ENCODE assay signal across 14 cellular contexts in genomic region chr2:1162246-1162645, GRCh38.
DNase-seq lines count a peak whose midpoint lies in the region; ATAC-seq and TF ChIP-seq lines count a peak whose summit lies in the region.
"Had no signal": no experiment of that assay in that cellular context is flagged by ENCODE, and none has a peak within 500 bp of the region (broad histone marks: within the 10 kb centered on the region; RNA-seq: fewer than 3 reads in every experiment).

No MANE protein-coding gene starts in this region.

- POLR2A ChIA-PET in activated CD4-positive, alpha-beta memory T cell treated with anti-CD3 and anti-CD28 coated beads, Interleukin-2, amount 10 ng/mL, durations not matched to agents 7 days and 5 days (lab: Charles Lee): no interaction called here

- H3K9me3 ChIP-seq in left ventricle myocardium inferior (replicated peaks) (peaks cover 10% of the 10 kb centered on the region), mesodermal cell (ENCODE audit: control insufficient read depth, low read length) (peaks cover 11% of the 10 kb centered on the region), upper lobe of right lung (no peaks in the 10 kb centered on the region)
- H3K9me3 ChIP-seq: ascending aorta had no signal

- H3K27me3 Mint-ChIP-seq in activated CD4-positive, alpha-beta memory T cell treated with anti-CD3 and anti-CD28 coated beads, Interleukin-2, amount 10 ng/mL, durations not matched to agents 7 days and 5 days: no peaks in the 10 kb centered on the region

- CTCF ChIA-PET in activated CD4-positive, alpha-beta memory T cell treated with anti-CD3 and anti-CD28 coated beads, Interleukin-2, amount 10 ng/mL, durations not matched to agents 7 days and 5 days (lab: Charles Lee): no interaction called here

- H3K27ac ChIP-seq in left ventricle myocardium inferior (replicated peaks) (peak overlapping the region; percentile 77), mesodermal cell (ENCODE audit: low read depth, low read length, severe bottlenecking) (peak overlapping the region; percentile 29), upper lobe of right lung (peak overlapping the region; percentile 40)
- H3K27ac ChIP-seq: ascending aorta, foreskin keratinocyte had no signal

- H3K4me1 ChIP-seq in left ventricle myocardium inferior: peaks cover 6% of the 10 kb centered on the region
- H3K4me1 ChIP-seq in mesodermal cell (ENCODE audit: control insufficient read depth, insufficient read depth, low read length, poor library complexity, severe bottlenecking): no peaks in the 10 kb centered on the region
- no peaks in the 10 kb centered on the region for H3K4me1 ChIP-seq in upper lobe of right lung
- H3K4me1 ChIP-seq: ascending aorta, foreskin keratinocyte had no signal

- intact Hi-C loops in left ventricle myocardium inferior (cut with micrococcal nuclease) (no loop called here), left ventricle myocardium superior (cut with micrococcal nuclease) (no loop called here), upper lobe of right lung (cut with DNase I) (no loop called here)

- peak overlapping the region; percentile 90 for H3K27ac Mint-ChIP-seq in activated CD4-positive, alpha-beta memory T cell treated with anti-CD3 and anti-CD28 coated beads, Interleukin-2, amount 10 ng/mL, durations not matched to agents 7 days and 5 days

- no peak for TF ChIP-seq POLR2A in erythroblast (IDR thresholded peaks at IDR 0.05; ENCODE audit: low read length)

- H3K9me3 Mint-ChIP-seq in activated CD4-positive, alpha-beta memory T cell treated with anti-CD3 and anti-CD28 coated beads, Interleukin-2, amount 10 ng/mL, durations not matched to agents 7 days and 5 days: peaks cover 36% of the 10 kb centered on the region

- TF ChIP-seq CTCF in left ventricle myocardium inferior (IDR thresholded peaks at IDR 0.05; ENCODE audit: borderline replicate concordance) (no peak), upper lobe of right lung (IDR thresholded peaks at IDR 0.05) (no peak)

- H3K4me1 Mint-ChIP-seq in activated CD4-positive, alpha-beta memory T cell treated with anti-CD3 and anti-CD28 coated beads, Interleukin-2, amount 10 ng/mL, durations not matched to agents 7 days and 5 days: peaks cover 20% of the 10 kb centered on the region

- H3K27me3 ChIP-seq in left ventricle myocardium inferior (ENCODE audit: low read depth) (peaks cover 6% of the 10 kb centered on the region), upper lobe of right lung (no peaks in the 10 kb centered on the region)
- H3K27me3 ChIP-seq: ascending aorta, foreskin keratinocyte had no signal

- no peak overlapping the region for H3K4me3 ChIP-seq in left ventricle myocardium inferior
- no peak overlapping the region for H3K4me3 ChIP-seq in mesodermal cell (ENCODE audit: extremely low read depth, insufficient read depth, low read length, poor library complexity, severe bottlenecking)
- H3K4me3 ChIP-seq in upper lobe of right lung: no peak overlapping the region
- H3K4me3 ChIP-seq: ascending aorta had no signal

- 98 to 100% methylated on average over 4 of the region's 8 CpGs for WGBS in mesodermal cell (ENCODE audit: insufficient coverage in 2 of 2), 2 experiments

- H3K4me3 Mint-ChIP-seq in activated CD4-positive, alpha-beta memory T cell treated with anti-CD3 and anti-CD28 coated beads, Interleukin-2, amount 10 ng/mL, durations not matched to agents 7 days and 5 days: no peak overlapping the region

- DNase-seq in left ventricle myocardium inferior: no peak
- no peak for DNase-seq in left ventricle myocardium superior
- no peak for DNase-seq in activated CD4-positive, alpha-beta memory T cell treated with anti-CD3 and anti-CD28 coated beads, Interleukin-2, amount 10 ng/mL, durations not matched to agents 7 days and 5 days
- DNase-seq in upper lobe of right lung: no peak
- DNase-seq in NCI-H2227 (lab: John Stamatoyannopoulos, UW; ENCODE audit: unreplicated experiment): no peak
- DNase-seq in erythroblast (lab: John Stamatoyannopoulos, UW): no peak
- DNase-seq in germinal center (ENCODE audit: low spot score): no peak
- DNase-seq: activated CD4-positive, CD25-positive, alpha-beta regulatory T cell treated with anti-CD3 and anti-CD28 coated beads, Interleukin-2, amount 50 U/mL, for 72 hours; foreskin keratinocyte; NCI-H446 treated with DMSO at 0.1 percent for 48 hours; SHP77 treated with DMSO at 0.1 percent for 48 hours; T1000 had no signal

- no peak for ATAC-seq in left ventricle myocardium superior
- no peak for ATAC-seq in upper lobe of right lung
- ATAC-seq: foreskin keratinocyte had no signal

- H3K36me3 ChIP-seq in left ventricle myocardium inferior (no peaks in the 10 kb centered on the region), mesodermal cell (ENCODE audit: control insufficient read depth, insufficient read depth, low read length) (no peaks in the 10 kb centered on the region), upper lobe of right lung (no peaks in the 10 kb centered on the region)
- H3K36me3 ChIP-seq: ascending aorta had no signal

- peaks cover 17% of the 10 kb centered on the region for H3K36me3 Mint-ChIP-seq in activated CD4-positive, alpha-beta memory T cell treated with anti-CD3 and anti-CD28 coated beads, Interleukin-2, amount 10 ng/mL, durations not matched to agents 7 days and 5 days (ENCODE audit: low read depth)
